8 cellular contexts compared by ENCODE assay signal in genomic region chr18:49813071-49813320, GRCh38. TPM values are rescaled to one million over a fixed set of nuclear protein-coding genes. Genes with fewer than 3 reads are reported as not detected.
DNase-seq lines count a peak whose midpoint lies in the region; ATAC-seq, FAIRE-seq and TF ChIP-seq lines count a peak whose summit lies in the region.

No MANE protein-coding gene starts in this region.

- ATAC-seq in HG02870 (IDR thresholded peaks at IDR 0.05; ENCODE audit: unreplicated experiment): peak; percentile 19

- peak overlapping the region; percentile 97 for H2AFZ ChIP-seq in smooth muscle cell (ENCODE audit: low read depth)

- TF ChIP-seq POLR2A in GM12892 (IDR thresholded peaks at IDR 0.05; ENCODE audit: low read depth, low read length): no peak

- no peaks in the 10 kb centered on the region for H3K27me3 ChIP-seq in brain microvascular endothelial cell (replicated peaks)
- H3K27me3 ChIP-seq in iPS-20b (ENCODE audit: insufficient read depth, low read length): no peaks in the 10 kb centered on the region
- H3K27me3 ChIP-seq in smooth muscle cell (ENCODE audit: low read depth): no peaks in the 10 kb centered on the region

- WGBS in smooth muscle cell (ENCODE audit: low lambda C conversion rate): 2% methylated on average over 17 of the region's 17 CpGs

- H3K9ac ChIP-seq in iPS-20b (ENCODE audit: low read depth, low read length): peak overlapping the region; percentile 98
- peak overlapping the region; percentile 87 for H3K9ac ChIP-seq in smooth muscle cell (ENCODE audit: low read depth)

- H3K27ac ChIP-seq in brain microvascular endothelial cell (peak overlapping the region; percentile 66), iPS-20b (ENCODE audit: low read length) (peak overlapping the region; percentile 96), smooth muscle cell (ENCODE audit: low read depth) (peak overlapping the region; percentile 88)

- peaks cover 58% of the 10 kb centered on the region for H3K79me2 ChIP-seq in smooth muscle cell (ENCODE audit: low read depth)

- H3K4me1 ChIP-seq in iPS-20b (ENCODE audit: insufficient read depth, low read length) (peaks cover 17% of the 10 kb centered on the region), smooth muscle cell (ENCODE audit: low read depth) (peaks cover 24% of the 10 kb centered on the region)

- in situ Hi-C loops in brain microvascular endothelial cell (cut with HindIII; ENCODE audit: low pct_ligation_motif_present, low sequenced_read_pairs): no loop called here

- H3K4me3 ChIP-seq in brain microvascular endothelial cell (ENCODE audit: low read depth, low read length) (peak overlapping the region; percentile 85), iPS-20b (ENCODE audit: low read length) (peak overlapping the region; percentile 97), smooth muscle cell (peak overlapping the region; percentile 83)

- H3K36me3 ChIP-seq in brain microvascular endothelial cell (replicated peaks): no peaks in the 10 kb centered on the region
- H3K36me3 ChIP-seq in iPS-20b (ENCODE audit: insufficient read depth, low read depth, low read length): peaks cover 20% of the 10 kb centered on the region
- H3K36me3 ChIP-seq in smooth muscle cell (ENCODE audit: low read depth): no peaks in the 10 kb centered on the region

- peak; percentile 24 for DNase-seq in AG08395 (ENCODE audit: low spot score)
- peak; percentile 19 for DNase-seq in GM12892 (ENCODE audit: insufficient read length)
- DNase-seq in NCI-H345 (lab: John Stamatoyannopoulos, UW): peak; percentile 40
- peak; percentile 16 for DNase-seq in brain microvascular endothelial cell
- peak; percentile 35 for DNase-seq in smooth muscle cell (lab: John Stamatoyannopoulos, UW; ENCODE audit: unreplicated experiment)
- no peak for DNase-seq in activated CD8-positive, alpha-beta memory T cell treated with anti-CD3 and anti-CD28 coated beads, Interleukin-2, amount 50 U/mL, for 48 hours

- H3K4me2 ChIP-seq in smooth muscle cell: peak overlapping the region; percentile 93

- no peaks in the 10 kb centered on the region for H3F3A ChIP-seq in smooth muscle cell (ENCODE audit: low read depth)

- H3K9me3 ChIP-seq in iPS-20b (ENCODE audit: insufficient read depth, low read depth, low read length) (peaks cover 15% of the 10 kb centered on the region), smooth muscle cell (replicated peaks; ENCODE audit: low read depth) (peaks cover 11% of the 10 kb centered on the region)

- peaks cover 4% of the 10 kb centered on the region for H4K20me1 ChIP-seq in smooth muscle cell (ENCODE audit: low read depth)

- FAIRE-seq in GM12892 (lab: Jason Lieb, UNC): no peak

- no peak for TF ChIP-seq CTCF in brain microvascular endothelial cell (IDR thresholded peaks at IDR 0.05; ENCODE audit: low read depth, low read length, missing control alignments)
- TF ChIP-seq CTCF in smooth muscle cell (IDR thresholded peaks at IDR 0.05; ENCODE audit: borderline replicate concordance, insufficient read depth, poor library complexity, severe bottlenecking): no peak

RNA-seq across cellular contexts. Expression of gene ACAA2, which starts 0.3 kb away (rescaled TPM):
- 60.1 TPM for polyA plus RNA-seq in GM12892 (2012; ENCODE audit: missing spikeins)
- total RNA-seq in smooth muscle cell: 62.3 and 67.4 TPM in 2 replicates
- 83.1 and 94.6 TPM in 2 replicates for polyA plus RNA-seq in smooth muscle cell
